1 cellular context compared by ENCODE assay signal in the genomic region with DNA sequence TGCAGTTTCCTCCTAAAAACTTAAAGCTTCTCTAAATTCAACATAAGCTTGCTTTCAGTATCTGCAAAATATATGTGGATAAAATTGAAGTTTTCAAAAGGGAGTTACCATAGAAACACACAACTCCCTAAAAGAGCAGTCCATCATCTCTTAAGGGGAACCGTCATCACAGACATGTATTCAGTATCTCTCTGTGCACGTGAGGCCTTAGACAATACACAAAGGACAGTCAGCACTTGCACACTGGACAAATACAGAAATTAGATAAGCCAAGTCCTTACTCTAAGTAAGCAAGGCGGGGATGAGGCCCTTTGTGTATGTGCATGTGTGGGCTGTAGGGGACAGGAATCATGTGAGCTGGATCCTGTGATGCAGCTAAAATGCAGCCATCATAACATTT.
A peak's percentile ranks its signal among the peaks of the same experiment; 100 is the strongest.
TF ChIP-seq lines count a peak whose summit lies in the region.

No MANE protein-coding gene starts in this region.

TF ChIP-seq in K562, 482 proteins besides CTCF, POLR2A, EP300 and RAD21 (continued from another document and continues in another):
- TF ChIP-seq, protein P1, sequence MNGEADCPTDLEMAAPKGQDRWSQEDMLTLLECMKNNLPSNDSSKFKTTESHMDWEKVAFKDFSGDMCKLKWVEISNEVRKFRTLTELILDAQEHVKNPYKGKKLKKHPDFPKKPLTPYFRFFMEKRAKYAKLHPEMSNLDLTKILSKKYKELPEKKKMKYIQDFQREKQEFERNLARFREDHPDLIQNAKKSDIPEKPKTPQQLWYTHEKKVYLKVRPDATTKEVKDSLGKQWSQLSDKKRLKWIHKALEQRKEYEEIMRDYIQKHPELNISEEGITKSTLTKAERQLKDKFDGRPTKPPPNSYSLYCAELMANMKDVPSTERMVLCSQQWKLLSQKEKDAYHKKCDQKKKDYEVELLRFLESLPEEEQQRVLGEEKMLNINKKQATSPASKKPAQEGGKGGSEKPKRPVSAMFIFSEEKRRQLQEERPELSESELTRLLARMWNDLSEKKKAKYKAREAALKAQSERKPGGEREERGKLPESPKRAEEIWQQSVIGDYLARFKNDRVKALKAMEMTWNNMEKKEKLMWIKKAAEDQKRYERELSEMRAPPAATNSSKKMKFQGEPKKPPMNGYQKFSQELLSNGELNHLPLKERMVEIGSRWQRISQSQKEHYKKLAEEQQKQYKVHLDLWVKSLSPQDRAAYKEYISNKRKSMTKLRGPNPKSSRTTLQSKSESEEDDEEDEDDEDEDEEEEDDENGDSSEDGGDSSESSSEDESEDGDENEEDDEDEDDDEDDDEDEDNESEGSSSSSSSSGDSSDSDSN (IDR thresholded peaks at IDR 0.05; ENCODE audit: borderline replicate concordance in 1 of 2, low read depth in 2 of 2, low read length in 2 of 2), result no peak
- TF ChIP-seq, protein P2, sequence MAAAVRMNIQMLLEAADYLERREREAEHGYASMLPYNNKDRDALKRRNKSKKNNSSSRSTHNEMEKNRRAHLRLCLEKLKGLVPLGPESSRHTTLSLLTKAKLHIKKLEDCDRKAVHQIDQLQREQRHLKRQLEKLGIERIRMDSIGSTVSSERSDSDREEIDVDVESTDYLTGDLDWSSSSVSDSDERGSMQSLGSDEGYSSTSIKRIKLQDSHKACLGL (CRISPR knock-in tag; IDR thresholded peaks at IDR 0.05; ENCODE audit: borderline replicate concordance, poor library complexity, severe bottlenecking), result no peak
- TF ChIP-seq MBD2 (IDR thresholded peaks at IDR 0.05; ENCODE audit: borderline replicate concordance, low read depth) (no peak), ELF1 (tag; IDR thresholded peaks at IDR 0.05) (no peak), SLC30A9 (CRISPR knock-in tag; IDR thresholded peaks at IDR 0.05) (no peak), STAT5A (IDR thresholded peaks at IDR 0.05; ENCODE audit: borderline replicate concordance, low read length) (no peak), TEAD4 (IDR thresholded peaks at IDR 0.05; ENCODE audit: low read length) (peak; percentile 38; the same call in 1 of the 2 replicates), TEAD4 (CRISPR knock-in tag; IDR thresholded peaks at IDR 0.05; ENCODE audit: borderline replicate concordance) (no peak), ZNF175 (CRISPR knock-in tag; IDR thresholded peaks at IDR 0.05; ENCODE audit: low read depth) (no peak), GATAD2B (IDR thresholded peaks at IDR 0.05; ENCODE audit: borderline replicate concordance) (no peak), MEIS2 (IDR thresholded peaks at IDR 0.05; ENCODE audit: partially characterized antibody) (peak; percentile 65), ZNF124 (CRISPR knock-in tag; IDR thresholded peaks at IDR 0.05) (no peak), EP400 (IDR thresholded peaks at IDR 0.05) (no peak), GATA2 (CRISPR knock-in tag; IDR thresholded peaks at IDR 0.05) (peak; percentile 29; the same call in 1 of the 2 replicates), KAT2B (IDR thresholded peaks at IDR 0.05; ENCODE audit: low read depth, low read length) (no peak), E2F3 (CRISPR knock-in tag; IDR thresholded peaks at IDR 0.05) (no peak), ZNF347 (CRISPR knock-in tag; IDR thresholded peaks at IDR 0.05; ENCODE audit: low read depth) (no peak), CC2D1A (IDR thresholded peaks at IDR 0.05) (no peak)
- TF ChIP-seq, protein P3, sequence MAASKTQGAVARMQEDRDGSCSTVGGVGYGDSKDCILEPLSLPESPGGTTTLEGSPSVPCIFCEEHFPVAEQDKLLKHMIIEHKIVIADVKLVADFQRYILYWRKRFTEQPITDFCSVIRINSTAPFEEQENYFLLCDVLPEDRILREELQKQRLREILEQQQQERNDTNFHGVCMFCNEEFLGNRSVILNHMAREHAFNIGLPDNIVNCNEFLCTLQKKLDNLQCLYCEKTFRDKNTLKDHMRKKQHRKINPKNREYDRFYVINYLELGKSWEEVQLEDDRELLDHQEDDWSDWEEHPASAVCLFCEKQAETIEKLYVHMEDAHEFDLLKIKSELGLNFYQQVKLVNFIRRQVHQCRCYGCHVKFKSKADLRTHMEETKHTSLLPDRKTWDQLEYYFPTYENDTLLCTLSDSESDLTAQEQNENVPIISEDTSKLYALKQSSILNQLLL (CRISPR knock-in tag; IDR thresholded peaks at IDR 0.05; ENCODE audit: borderline replicate concordance), result no peak
- TF ChIP-seq, protein P4, sequence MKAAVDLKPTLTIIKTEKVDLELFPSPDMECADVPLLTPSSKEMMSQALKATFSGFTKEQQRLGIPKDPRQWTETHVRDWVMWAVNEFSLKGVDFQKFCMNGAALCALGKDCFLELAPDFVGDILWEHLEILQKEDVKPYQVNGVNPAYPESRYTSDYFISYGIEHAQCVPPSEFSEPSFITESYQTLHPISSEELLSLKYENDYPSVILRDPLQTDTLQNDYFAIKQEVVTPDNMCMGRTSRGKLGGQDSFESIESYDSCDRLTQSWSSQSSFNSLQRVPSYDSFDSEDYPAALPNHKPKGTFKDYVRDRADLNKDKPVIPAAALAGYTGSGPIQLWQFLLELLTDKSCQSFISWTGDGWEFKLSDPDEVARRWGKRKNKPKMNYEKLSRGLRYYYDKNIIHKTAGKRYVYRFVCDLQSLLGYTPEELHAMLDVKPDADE (conservative IDR thresholded peaks at IDR 0.05; ENCODE audit: control insufficient read depth, low read depth, low read length), result no peak
- TF ChIP-seq, protein P5, sequence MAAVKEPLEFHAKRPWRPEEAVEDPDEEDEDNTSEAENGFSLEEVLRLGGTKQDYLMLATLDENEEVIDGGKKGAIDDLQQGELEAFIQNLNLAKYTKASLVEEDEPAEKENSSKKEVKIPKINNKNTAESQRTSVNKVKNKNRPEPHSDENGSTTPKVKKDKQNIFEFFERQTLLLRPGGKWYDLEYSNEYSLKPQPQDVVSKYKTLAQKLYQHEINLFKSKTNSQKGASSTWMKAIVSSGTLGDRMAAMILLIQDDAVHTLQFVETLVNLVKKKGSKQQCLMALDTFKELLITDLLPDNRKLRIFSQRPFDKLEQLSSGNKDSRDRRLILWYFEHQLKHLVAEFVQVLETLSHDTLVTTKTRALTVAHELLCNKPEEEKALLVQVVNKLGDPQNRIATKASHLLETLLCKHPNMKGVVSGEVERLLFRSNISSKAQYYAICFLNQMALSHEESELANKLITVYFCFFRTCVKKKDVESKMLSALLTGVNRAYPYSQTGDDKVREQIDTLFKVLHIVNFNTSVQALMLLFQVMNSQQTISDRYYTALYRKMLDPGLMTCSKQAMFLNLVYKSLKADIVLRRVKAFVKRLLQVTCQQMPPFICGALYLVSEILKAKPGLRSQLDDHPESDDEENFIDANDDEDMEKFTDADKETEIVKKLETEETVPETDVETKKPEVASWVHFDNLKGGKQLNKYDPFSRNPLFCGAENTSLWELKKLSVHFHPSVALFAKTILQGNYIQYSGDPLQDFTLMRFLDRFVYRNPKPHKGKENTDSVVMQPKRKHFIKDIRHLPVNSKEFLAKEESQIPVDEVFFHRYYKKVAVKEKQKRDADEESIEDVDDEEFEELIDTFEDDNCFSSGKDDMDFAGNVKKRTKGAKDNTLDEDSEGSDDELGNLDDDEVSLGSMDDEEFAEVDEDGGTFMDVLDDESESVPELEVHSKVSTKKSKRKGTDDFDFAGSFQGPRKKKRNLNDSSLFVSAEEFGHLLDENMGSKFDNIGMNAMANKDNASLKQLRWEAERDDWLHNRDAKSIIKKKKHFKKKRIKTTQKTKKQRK (IDR thresholded peaks at IDR 0.05; ENCODE audit: borderline replicate concordance, low read depth, low read length), result no peak
- TF ChIP-seq, protein P6, sequence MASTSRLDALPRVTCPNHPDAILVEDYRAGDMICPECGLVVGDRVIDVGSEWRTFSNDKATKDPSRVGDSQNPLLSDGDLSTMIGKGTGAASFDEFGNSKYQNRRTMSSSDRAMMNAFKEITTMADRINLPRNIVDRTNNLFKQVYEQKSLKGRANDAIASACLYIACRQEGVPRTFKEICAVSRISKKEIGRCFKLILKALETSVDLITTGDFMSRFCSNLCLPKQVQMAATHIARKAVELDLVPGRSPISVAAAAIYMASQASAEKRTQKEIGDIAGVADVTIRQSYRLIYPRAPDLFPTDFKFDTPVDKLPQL (IDR thresholded peaks at IDR 0.05; ENCODE audit: extremely low read depth, insufficient read length), result no peak
- TF ChIP-seq, protein P7, sequence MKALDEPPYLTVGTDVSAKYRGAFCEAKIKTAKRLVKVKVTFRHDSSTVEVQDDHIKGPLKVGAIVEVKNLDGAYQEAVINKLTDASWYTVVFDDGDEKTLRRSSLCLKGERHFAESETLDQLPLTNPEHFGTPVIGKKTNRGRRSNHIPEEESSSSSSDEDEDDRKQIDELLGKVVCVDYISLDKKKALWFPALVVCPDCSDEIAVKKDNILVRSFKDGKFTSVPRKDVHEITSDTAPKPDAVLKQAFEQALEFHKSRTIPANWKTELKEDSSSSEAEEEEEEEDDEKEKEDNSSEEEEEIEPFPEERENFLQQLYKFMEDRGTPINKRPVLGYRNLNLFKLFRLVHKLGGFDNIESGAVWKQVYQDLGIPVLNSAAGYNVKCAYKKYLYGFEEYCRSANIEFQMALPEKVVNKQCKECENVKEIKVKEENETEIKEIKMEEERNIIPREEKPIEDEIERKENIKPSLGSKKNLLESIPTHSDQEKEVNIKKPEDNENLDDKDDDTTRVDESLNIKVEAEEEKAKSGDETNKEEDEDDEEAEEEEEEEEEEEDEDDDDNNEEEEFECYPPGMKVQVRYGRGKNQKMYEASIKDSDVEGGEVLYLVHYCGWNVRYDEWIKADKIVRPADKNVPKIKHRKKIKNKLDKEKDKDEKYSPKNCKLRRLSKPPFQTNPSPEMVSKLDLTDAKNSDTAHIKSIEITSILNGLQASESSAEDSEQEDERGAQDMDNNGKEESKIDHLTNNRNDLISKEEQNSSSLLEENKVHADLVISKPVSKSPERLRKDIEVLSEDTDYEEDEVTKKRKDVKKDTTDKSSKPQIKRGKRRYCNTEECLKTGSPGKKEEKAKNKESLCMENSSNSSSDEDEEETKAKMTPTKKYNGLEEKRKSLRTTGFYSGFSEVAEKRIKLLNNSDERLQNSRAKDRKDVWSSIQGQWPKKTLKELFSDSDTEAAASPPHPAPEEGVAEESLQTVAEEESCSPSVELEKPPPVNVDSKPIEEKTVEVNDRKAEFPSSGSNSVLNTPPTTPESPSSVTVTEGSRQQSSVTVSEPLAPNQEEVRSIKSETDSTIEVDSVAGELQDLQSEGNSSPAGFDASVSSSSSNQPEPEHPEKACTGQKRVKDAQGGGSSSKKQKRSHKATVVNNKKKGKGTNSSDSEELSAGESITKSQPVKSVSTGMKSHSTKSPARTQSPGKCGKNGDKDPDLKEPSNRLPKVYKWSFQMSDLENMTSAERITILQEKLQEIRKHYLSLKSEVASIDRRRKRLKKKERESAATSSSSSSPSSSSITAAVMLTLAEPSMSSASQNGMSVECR (CRISPR knock-in tag; IDR thresholded peaks at IDR 0.05), result no peak
- TF ChIP-seq, protein P8, sequence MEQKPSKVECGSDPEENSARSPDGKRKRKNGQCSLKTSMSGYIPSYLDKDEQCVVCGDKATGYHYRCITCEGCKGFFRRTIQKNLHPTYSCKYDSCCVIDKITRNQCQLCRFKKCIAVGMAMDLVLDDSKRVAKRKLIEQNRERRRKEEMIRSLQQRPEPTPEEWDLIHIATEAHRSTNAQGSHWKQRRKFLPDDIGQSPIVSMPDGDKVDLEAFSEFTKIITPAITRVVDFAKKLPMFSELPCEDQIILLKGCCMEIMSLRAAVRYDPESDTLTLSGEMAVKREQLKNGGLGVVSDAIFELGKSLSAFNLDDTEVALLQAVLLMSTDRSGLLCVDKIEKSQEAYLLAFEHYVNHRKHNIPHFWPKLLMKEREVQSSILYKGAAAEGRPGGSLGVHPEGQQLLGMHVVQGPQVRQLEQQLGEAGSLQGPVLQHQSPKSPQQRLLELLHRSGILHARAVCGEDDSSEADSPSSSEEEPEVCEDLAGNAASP (IDR thresholded peaks at IDR 0.05), result no peak
- TF ChIP-seq, protein P9, sequence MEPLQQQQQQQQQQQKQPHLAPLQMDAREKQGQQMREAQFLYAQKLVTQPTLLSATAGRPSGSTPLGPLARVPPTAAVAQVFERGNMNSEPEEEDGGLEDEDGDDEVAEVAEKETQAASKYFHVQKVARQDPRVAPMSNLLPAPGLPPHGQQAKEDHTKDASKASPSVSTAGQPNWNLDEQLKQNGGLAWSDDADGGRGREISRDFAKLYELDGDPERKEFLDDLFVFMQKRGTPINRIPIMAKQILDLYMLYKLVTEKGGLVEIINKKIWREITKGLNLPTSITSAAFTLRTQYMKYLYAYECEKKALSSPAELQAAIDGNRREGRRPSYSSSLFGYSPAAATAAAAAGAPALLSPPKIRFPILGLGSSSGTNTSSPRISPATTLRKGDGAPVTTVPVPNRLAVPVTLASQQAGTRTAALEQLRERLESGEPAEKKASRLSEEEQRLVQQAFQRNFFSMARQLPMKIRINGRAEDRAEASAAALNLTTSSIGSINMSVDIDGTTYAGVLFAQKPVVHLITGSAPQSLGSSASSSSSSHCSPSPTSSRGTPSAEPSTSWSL (CRISPR knock-in tag; IDR thresholded peaks at IDR 0.05; ENCODE audit: borderline replicate concordance), result no peak
- TF ChIP-seq, protein P10, sequence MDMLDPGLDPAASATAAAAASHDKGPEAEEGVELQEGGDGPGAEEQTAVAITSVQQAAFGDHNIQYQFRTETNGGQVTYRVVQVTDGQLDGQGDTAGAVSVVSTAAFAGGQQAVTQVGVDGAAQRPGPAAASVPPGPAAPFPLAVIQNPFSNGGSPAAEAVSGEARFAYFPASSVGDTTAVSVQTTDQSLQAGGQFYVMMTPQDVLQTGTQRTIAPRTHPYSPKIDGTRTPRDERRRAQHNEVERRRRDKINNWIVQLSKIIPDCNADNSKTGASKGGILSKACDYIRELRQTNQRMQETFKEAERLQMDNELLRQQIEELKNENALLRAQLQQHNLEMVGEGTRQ (CRISPR knock-in tag; IDR thresholded peaks at IDR 0.05), result peak; percentile 36; the same call in 1 of the 2 replicates
- TF ChIP-seq, protein P11, sequence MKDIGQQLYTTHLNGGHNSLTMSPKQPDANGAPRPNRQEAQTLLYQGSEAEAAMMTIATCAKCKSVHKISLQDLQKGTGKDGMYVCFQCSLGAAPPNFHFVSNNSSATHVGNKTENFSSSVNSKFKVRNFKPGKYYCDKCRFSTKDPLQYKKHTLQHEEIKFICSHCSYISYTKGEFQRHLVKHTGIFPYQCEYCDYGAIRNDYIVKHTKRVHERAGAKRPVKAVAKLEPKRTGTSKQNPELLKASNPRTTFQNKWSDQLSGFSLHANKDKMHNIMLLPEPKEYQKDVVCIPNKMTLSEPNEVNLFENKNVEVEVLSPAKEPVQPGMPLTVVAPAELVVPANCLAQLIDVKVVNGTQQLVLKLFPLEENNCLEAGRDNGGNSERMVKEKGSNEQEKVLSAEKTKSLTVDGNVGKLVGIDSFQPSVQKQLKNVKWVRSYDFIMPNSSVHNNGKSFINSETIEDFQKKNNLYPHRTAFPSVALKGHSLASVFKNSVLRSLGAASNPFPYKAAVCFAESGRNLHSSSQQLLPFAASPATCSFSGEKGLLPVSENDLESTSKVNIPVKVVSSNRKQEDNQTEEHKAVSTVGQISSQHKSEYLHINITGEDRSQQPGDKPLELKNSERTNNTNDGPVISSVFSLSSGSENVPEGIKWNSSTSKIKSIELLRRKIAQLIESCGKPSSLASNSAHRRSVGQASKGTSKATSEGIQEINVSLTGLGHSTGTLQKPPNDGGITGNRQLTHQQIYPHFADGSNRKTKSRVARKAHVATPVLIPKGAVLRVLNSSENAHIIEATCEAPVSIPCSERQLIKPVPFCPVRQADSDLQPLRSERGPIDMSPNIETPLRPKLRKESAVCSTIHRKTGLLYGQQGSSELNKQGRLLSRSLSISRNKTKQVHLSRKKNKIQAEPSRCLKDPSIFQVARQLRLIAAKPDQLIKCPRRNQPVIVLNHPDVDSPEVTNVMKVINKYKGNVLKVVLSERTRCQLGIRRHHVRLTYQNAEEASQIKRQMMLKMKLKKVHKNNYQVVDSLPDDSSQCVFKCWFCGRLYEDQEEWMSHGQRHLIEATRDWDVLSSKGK (CRISPR knock-in tag; IDR thresholded peaks at IDR 0.05), result no peak
